In genomic region chr17:44977065-44977464, GRCh38 we compare ENCODE assay signal across 2 cellular contexts.
TF ChIP-seq lines count a peak whose summit lies in the region.

No MANE protein-coding gene starts in this region.

TF ChIP-seq in IMR-90, 13 proteins besides CTCF, POLR2A, EP300 and RAD21:
- TF ChIP-seq USF2 (IDR thresholded peaks at IDR 0.05; ENCODE audit: low read depth, low read length), result no peak
- TF ChIP-seq CHD1 (IDR thresholded peaks at IDR 0.05; ENCODE audit: low read depth, low read length), result no peak
- TF ChIP-seq MXI1 (IDR thresholded peaks at IDR 0.05; ENCODE audit: borderline replicate concordance, low read depth, low read length), result no peak
- no peak for TF ChIP-seq BHLHE40 (IDR thresholded peaks at IDR 0.05; ENCODE audit: low read depth, low read length)
- no peak for TF ChIP-seq NFE2L2 (IDR thresholded peaks at IDR 0.05; ENCODE audit: low read depth, low read length)
- no peak for TF ChIP-seq MAFK (IDR thresholded peaks at IDR 0.05; ENCODE audit: low read depth, low read length)
- no peak for TF ChIP-seq SMC3 (IDR thresholded peaks at IDR 0.05; ENCODE audit: low read depth, low read length)
- no peak for TF ChIP-seq CEBPB (IDR thresholded peaks at IDR 0.05; ENCODE audit: low read depth, low read length)
- TF ChIP-seq RCOR1 (IDR thresholded peaks at IDR 0.05; ENCODE audit: insufficient replicate concordance, low read length), result no peak
- no peak for TF ChIP-seq ELK1 (IDR thresholded peaks at IDR 0.05; ENCODE audit: borderline replicate concordance, low read depth, low read length)
- no peak for TF ChIP-seq RFX5 (IDR thresholded peaks at IDR 0.05; ENCODE audit: low read depth, low read length)

TF ChIP-seq in GM12878, 131 proteins besides CTCF, POLR2A, EP300 and RAD21:
- TF ChIP-seq KAT2A (conservative IDR thresholded peaks at IDR 0.05; ENCODE audit: control insufficient read depth, low read depth, low read length) (no peak), MYB (IDR thresholded peaks at IDR 0.05; ENCODE audit: borderline replicate concordance, low read depth, low read length) (no peak), SRF (IDR thresholded peaks at IDR 0.05; ENCODE audit: low read depth in 2 of 2, low read length in 2 of 2) (no peak), PAX8 (IDR thresholded peaks at IDR 0.05) (no peak)
TF ChIP-seq in GM12878: peak in this region for 0.
